In the genomic region with DNA sequence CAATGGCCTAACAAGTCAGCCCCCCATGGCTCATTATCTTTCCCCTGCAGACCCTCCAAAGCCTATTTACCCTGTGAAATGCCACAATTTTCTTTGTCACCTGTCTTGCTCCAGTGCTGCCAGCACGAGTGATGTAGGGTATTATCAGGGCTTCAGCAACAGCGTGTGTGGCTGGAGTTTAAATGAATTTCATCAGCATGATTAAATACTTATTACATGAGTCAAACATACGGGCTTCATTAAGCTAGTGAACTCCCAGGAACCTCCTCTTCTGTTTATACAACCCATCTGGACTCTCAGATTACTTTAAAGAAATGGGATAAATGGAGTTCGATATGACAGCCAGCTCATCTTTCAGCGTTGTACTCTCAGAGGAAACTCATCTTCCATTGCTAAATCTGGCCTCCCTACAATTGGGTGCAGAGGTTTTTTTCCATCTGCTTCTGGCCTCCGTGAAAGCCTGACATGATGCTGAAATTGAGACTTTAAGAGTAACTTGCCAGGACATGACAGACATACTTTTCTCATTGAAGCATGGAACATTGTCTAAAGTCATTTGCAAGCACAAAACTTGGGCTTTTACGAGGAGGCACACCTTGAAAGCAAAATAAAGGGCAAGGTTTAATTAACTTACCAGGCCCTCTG, we compare ENCODE assay signal across 1 cellular context.
TF ChIP-seq lines count a peak whose summit lies in the region.

No MANE protein-coding gene starts in this region.

TF ChIP-seq in HEK293, 187 proteins besides CTCF, POLR2A, EP300 and RAD21 (continued from another document):
- TF ChIP-seq, protein P1, sequence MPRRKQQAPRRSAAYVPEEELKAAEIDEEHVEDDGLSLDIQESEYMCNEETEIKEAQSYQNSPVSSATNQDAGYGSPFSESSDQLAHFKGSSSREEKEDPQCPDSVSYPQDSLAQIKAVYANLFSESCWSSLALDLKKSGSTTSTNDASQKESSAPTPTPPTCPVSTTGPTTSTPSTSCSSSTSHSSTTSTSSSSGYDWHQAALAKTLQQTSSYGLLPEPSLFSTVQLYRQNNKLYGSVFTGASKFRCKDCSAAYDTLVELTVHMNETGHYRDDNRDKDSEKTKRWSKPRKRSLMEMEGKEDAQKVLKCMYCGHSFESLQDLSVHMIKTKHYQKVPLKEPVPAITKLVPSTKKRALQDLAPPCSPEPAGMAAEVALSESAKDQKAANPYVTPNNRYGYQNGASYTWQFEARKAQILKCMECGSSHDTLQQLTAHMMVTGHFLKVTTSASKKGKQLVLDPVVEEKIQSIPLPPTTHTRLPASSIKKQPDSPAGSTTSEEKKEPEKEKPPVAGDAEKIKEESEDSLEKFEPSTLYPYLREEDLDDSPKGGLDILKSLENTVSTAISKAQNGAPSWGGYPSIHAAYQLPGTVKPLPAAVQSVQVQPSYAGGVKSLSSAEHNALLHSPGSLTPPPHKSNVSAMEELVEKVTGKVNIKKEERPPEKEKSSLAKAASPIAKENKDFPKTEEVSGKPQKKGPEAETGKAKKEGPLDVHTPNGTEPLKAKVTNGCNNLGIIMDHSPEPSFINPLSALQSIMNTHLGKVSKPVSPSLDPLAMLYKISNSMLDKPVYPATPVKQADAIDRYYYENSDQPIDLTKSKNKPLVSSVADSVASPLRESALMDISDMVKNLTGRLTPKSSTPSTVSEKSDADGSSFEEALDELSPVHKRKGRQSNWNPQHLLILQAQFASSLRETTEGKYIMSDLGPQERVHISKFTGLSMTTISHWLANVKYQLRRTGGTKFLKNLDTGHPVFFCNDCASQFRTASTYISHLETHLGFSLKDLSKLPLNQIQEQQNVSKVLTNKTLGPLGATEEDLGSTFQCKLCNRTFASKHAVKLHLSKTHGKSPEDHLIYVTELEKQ (tag by site-specific recombination; IDR thresholded peaks at IDR 0.05; ENCODE audit: borderline replicate concordance): no peak
- TF ChIP-seq KLF1 (tag by site-specific recombination; IDR thresholded peaks at IDR 0.05): peak; percentile 60
- no peak for TF ChIP-seq ZNF658 (tag by site-specific recombination; IDR thresholded peaks at IDR 0.05)
- TF ChIP-seq ZNF677 (tag by site-specific recombination; IDR thresholded peaks at IDR 0.05): no peak
